ENCODE assay signal across 1 cellular context in genomic region chr20:49278817-49279676, GRCh38.
A peak's percentile ranks its signal among the peaks of the same experiment; 100 is the strongest.
TF ChIP-seq lines count a peak whose summit lies in the region.

No MANE protein-coding gene starts in this region.

TF ChIP-seq in HepG2, 621 proteins besides CTCF, POLR2A, EP300 and RAD21 (continued from another document and continues in another):
- TF ChIP-seq ZNF362 (CRISPR knock-in tag; IDR thresholded peaks at IDR 0.05; ENCODE audit: borderline replicate concordance): peak; percentile 43; the same call in 1 of the 2 replicates
- no peak for TF ChIP-seq SMAD3 (CRISPR knock-in tag; IDR thresholded peaks at IDR 0.05)
- no peak for TF ChIP-seq ZMAT5 (CRISPR knock-in tag; IDR thresholded peaks at IDR 0.05; ENCODE audit: borderline replicate concordance, low read depth)
- peak; percentile 33; the same call in 1 of the 2 replicates for TF ChIP-seq RXRB (CRISPR knock-in tag; IDR thresholded peaks at IDR 0.05; ENCODE audit: borderline replicate concordance)
- no peak for TF ChIP-seq ZFY (CRISPR knock-in tag; IDR thresholded peaks at IDR 0.05)
- TF ChIP-seq ZNF652 (CRISPR knock-in tag; IDR thresholded peaks at IDR 0.05; ENCODE audit: borderline replicate concordance, low read depth): no peak
- TF ChIP-seq RARG (CRISPR knock-in tag; IDR thresholded peaks at IDR 0.05; ENCODE audit: low read depth): no peak; the same call in 1 of the 2 replicates
- TF ChIP-seq BRF2 (CRISPR knock-in tag; IDR thresholded peaks at IDR 0.05): no peak
- peak; percentile 80; the same call in 1 of the 2 replicates for TF ChIP-seq ZNF501 (CRISPR knock-in tag; IDR thresholded peaks at IDR 0.05)
- no peak; the same call in 1 of the 2 replicates for TF ChIP-seq GLI4 (CRISPR knock-in tag; IDR thresholded peaks at IDR 0.05; ENCODE audit: borderline replicate concordance)
- TF ChIP-seq PHF21A (CRISPR knock-in tag; IDR thresholded peaks at IDR 0.05): no peak
- TF ChIP-seq SPEN (CRISPR knock-in tag; IDR thresholded peaks at IDR 0.05; ENCODE audit: low read depth): no peak
- TF ChIP-seq ZBTB20 (CRISPR knock-in tag; IDR thresholded peaks at IDR 0.05; ENCODE audit: borderline replicate concordance, low read depth): no peak
- no peak for TF ChIP-seq HNF1A (IDR thresholded peaks at IDR 0.05; ENCODE audit: low read depth)
- no peak; the same call in 1 of the 2 replicates for TF ChIP-seq HNF1A (CRISPR knock-in tag; IDR thresholded peaks at IDR 0.05; ENCODE audit: borderline replicate concordance)
- TF ChIP-seq BRD4 (CRISPR knock-in tag; IDR thresholded peaks at IDR 0.05): no peak
- no peak for TF ChIP-seq ZSCAN20 (CRISPR knock-in tag; IDR thresholded peaks at IDR 0.05; ENCODE audit: borderline replicate concordance)
- TF ChIP-seq MTF1 (CRISPR knock-in tag; IDR thresholded peaks at IDR 0.05): peak; percentile 59; the same call in 1 of the 2 replicates
- no peak for TF ChIP-seq HOXA7 (CRISPR knock-in tag; IDR thresholded peaks at IDR 0.05)
- TF ChIP-seq NR2C2 (CRISPR knock-in tag; IDR thresholded peaks at IDR 0.05; ENCODE audit: borderline replicate concordance): no peak
- TF ChIP-seq MEF2D (CRISPR knock-in tag; IDR thresholded peaks at IDR 0.05): no peak
- peak; percentile 32 for TF ChIP-seq U2AF1 (optimal IDR thresholded peaks at IDR 0.05; ENCODE audit: low read depth, low read length)
- peak; percentile 22 for TF ChIP-seq ZFP90 (CRISPR knock-in tag; IDR thresholded peaks at IDR 0.05; ENCODE audit: borderline replicate concordance)
- TF ChIP-seq SNAI1 (CRISPR knock-in tag; IDR thresholded peaks at IDR 0.05; ENCODE audit: borderline replicate concordance): peak; percentile 98; the same call in 1 of the 2 replicates
- no peak for TF ChIP-seq ZBTB26 (CRISPR knock-in tag; IDR thresholded peaks at IDR 0.05; ENCODE audit: borderline replicate concordance)
- no peak for TF ChIP-seq GPN1 (CRISPR knock-in tag; IDR thresholded peaks at IDR 0.05; ENCODE audit: borderline replicate concordance)
- no peak for TF ChIP-seq E2F5 (CRISPR knock-in tag; conservative IDR thresholded peaks at IDR 0.05)
- no peak; the same call in 1 of the 2 replicates for TF ChIP-seq HIC2 (CRISPR knock-in tag; IDR thresholded peaks at IDR 0.05; ENCODE audit: low read depth)
- TF ChIP-seq AGO1 (IDR thresholded peaks at IDR 0.05; ENCODE audit: low read depth, low read length, poor library complexity, severe bottlenecking): no peak
- TF ChIP-seq KDM5B (CRISPR knock-in tag; IDR thresholded peaks at IDR 0.05; ENCODE audit: borderline replicate concordance): no peak
- TF ChIP-seq ZIK1 (CRISPR knock-in tag; IDR thresholded peaks at IDR 0.05; ENCODE audit: borderline replicate concordance, low read depth): no peak; the same call in 1 of the 2 replicates
- TF ChIP-seq TMF1 (CRISPR knock-in tag; IDR thresholded peaks at IDR 0.05; ENCODE audit: low read depth): no peak; the same call in 1 of the 2 replicates
- no peak for TF ChIP-seq SRSF4 (IDR thresholded peaks at IDR 0.05; ENCODE audit: low read depth, low read length, poor library complexity, severe bottlenecking)
- no peak for TF ChIP-seq ZNF331 (CRISPR knock-in tag; IDR thresholded peaks at IDR 0.05)
- TF ChIP-seq ZNF446 (CRISPR knock-in tag; IDR thresholded peaks at IDR 0.05): no peak; the same call in 1 of the 2 replicates
- no peak for TF ChIP-seq ZNF34 (CRISPR knock-in tag; IDR thresholded peaks at IDR 0.05; ENCODE audit: borderline replicate concordance)
- TF ChIP-seq ZNF691 (CRISPR knock-in tag; IDR thresholded peaks at IDR 0.05; ENCODE audit: borderline replicate concordance, low read depth): no peak
- TF ChIP-seq ZNF383 (CRISPR knock-in tag; IDR thresholded peaks at IDR 0.05; ENCODE audit: borderline replicate concordance): no peak
- no peak for TF ChIP-seq ARID4A (CRISPR knock-in tag; IDR thresholded peaks at IDR 0.05; ENCODE audit: borderline replicate concordance)
- TF ChIP-seq SALL2 (CRISPR knock-in tag; IDR thresholded peaks at IDR 0.05): no peak
- no peak for TF ChIP-seq PRPF4 (IDR thresholded peaks at IDR 0.05; ENCODE audit: low read depth, low read length, poor library complexity, severe bottlenecking)
- TF ChIP-seq FOXA1 (IDR thresholded peaks at IDR 0.05): no peak
- TF ChIP-seq FOXA1 (CRISPR knock-in tag; IDR thresholded peaks at IDR 0.05): no peak
- TF ChIP-seq HDAC2 (CRISPR knock-in tag; IDR thresholded peaks at IDR 0.05): no peak; the same call in 1 of the 2 replicates
- TF ChIP-seq ZNF12 (CRISPR knock-in tag; IDR thresholded peaks at IDR 0.05): no peak
